ENCODE assay signal across 29 cellular contexts in genomic region chr12:114483996-114484395, GRCh38.
"Had no signal": no experiment of that assay in that cellular context is flagged by ENCODE, and none has a peak within 500 bp of the region (broad histone marks: within the 10 kb centered on the region; RNA-seq: fewer than 3 reads in every experiment).

No MANE protein-coding gene starts in this region.

- H3K4me1 ChIP-seq: breast epithelium, foreskin keratinocyte had no signal

- H3K36me3 ChIP-seq: ascending aorta, breast epithelium, cardiac muscle cell, esophagus muscularis mucosa, gastrocnemius medialis, heart left ventricle had no signal

- DNase-seq: activated CD4-positive, alpha-beta memory T cell treated with anti-CD3 and anti-CD28 coated beads, Interleukin-2, amount 10 ng/mL, durations not matched to agents 7 days and 5 days; activated CD4-positive, alpha-beta T cell treated with anti-CD3 and anti-CD28 coated beads for 1 hour; activated CD4-positive, alpha-beta T cell treated with anti-CD3 and anti-CD28 coated beads for 4 hours; activated CD4-positive, alpha-beta T cell treated with anti-CD3 and anti-CD28 coated beads, Interleukin-2, amount 10 ng/mL, durations not matched to agents 7 days and 5 days; activated CD4-positive, alpha-beta T cell treated with anti-CD3 and anti-CD28 coated beads, Interleukin-2, amount 50 U/mL, for 4 hours; activated CD8-positive, alpha-beta memory T cell treated with anti-CD3 and anti-CD28 coated beads, Interleukin-2, amount 50 U/mL, for 48 hours; activated gamma-delta T cell; activated naive CD4-positive, alpha-beta T cell; activated naive CD4-positive, alpha-beta T cell treated with anti-CD3 and anti-CD28 coated beads, Interleukin-2, amount 10 ng/mL, durations not matched to agents 7 days and 5 days; activated naive CD8-positive, alpha-beta T cell treated with anti-CD3 and anti-CD28 coated beads, Interleukin-2, amount 10 ng/mL, durations not matched to agents 7 days and 5 days; activated T-cell treated with anti-CD3 and anti-CD28 coated beads for 4 hours; activated T-cell treated with anti-CD3 and anti-CD28 coated beads, Interleukin-2, amount 50 U/mL, for 24 hours; activated T-cell treated with anti-CD3 and anti-CD28 coated beads, Interleukin-2, amount 50 U/mL, for 72 hours; cortex of kidney; dermis blood vessel endothelial cell; effector CD4-positive, alpha-beta T cell; effector memory CD8-positive, alpha-beta T cell; erythroblast; foreskin keratinocyte; gastrocnemius medialis; glutamatergic neuron; heart left ventricle; T-helper 1 cell; T-helper 2 cell had no signal

- H3K27ac ChIP-seq: ascending aorta, breast epithelium, cardiac muscle cell, esophagus muscularis mucosa, foreskin keratinocyte, gastrocnemius medialis, heart left ventricle had no signal

- ATAC-seq: activated naive CD4-positive, alpha-beta T cell treated with anti-CD3 and anti-CD28 coated beads, Interleukin-2, amount 50 U/mL, for 72 hours; activated T-cell treated with anti-CD3 and anti-CD28 coated beads, Interleukin-2, amount 50 U/mL, for 72 hours; effector memory CD8-positive, alpha-beta T cell; foreskin keratinocyte; gastrocnemius medialis; heart left ventricle had no signal

- H3K4me3 ChIP-seq: ascending aorta, breast epithelium, cardiac muscle cell, esophagus muscularis mucosa, gastrocnemius medialis, heart left ventricle had no signal

- H3K9me3 ChIP-seq: ascending aorta, gastrocnemius medialis had no signal
